Comparison of ENCODE assay signal across 1 cellular context in the genomic region with DNA sequence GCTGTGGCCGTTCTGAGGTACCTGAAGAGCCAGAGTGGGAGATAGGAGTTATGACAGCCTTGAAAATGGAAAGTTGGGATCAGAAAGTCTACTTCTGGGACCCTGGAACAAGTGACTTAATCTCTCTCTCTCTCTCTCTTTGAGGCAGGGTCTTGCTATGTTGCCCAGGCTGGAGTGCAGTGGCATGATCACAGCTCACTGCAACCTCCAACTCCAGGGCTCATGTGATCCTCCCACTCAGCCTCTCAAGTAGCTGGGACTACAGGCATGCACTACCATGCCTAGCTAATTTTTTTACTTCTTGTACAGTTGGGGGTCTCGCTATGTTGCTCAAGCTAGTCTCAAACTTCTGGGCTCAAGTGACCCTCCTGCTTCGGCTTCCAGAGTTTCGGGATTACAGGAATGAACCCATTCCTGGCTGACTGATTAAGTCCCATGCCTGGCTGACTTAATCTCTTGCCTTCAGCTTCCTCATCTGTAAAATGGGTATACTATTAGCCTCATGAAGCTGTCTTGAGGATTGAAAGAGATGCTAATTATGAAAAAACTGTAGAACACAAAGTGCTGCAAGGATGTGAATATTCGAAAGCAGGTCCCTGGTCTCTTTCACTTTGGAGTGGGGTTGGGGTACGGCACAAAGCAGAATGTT.
TF ChIP-seq lines count a peak whose summit lies in the region.

No MANE protein-coding gene starts in this region.

TF ChIP-seq in liver, 16 proteins besides CTCF, POLR2A, EP300 and RAD21 (continued from another document):
- TF ChIP-seq, protein P1, sequence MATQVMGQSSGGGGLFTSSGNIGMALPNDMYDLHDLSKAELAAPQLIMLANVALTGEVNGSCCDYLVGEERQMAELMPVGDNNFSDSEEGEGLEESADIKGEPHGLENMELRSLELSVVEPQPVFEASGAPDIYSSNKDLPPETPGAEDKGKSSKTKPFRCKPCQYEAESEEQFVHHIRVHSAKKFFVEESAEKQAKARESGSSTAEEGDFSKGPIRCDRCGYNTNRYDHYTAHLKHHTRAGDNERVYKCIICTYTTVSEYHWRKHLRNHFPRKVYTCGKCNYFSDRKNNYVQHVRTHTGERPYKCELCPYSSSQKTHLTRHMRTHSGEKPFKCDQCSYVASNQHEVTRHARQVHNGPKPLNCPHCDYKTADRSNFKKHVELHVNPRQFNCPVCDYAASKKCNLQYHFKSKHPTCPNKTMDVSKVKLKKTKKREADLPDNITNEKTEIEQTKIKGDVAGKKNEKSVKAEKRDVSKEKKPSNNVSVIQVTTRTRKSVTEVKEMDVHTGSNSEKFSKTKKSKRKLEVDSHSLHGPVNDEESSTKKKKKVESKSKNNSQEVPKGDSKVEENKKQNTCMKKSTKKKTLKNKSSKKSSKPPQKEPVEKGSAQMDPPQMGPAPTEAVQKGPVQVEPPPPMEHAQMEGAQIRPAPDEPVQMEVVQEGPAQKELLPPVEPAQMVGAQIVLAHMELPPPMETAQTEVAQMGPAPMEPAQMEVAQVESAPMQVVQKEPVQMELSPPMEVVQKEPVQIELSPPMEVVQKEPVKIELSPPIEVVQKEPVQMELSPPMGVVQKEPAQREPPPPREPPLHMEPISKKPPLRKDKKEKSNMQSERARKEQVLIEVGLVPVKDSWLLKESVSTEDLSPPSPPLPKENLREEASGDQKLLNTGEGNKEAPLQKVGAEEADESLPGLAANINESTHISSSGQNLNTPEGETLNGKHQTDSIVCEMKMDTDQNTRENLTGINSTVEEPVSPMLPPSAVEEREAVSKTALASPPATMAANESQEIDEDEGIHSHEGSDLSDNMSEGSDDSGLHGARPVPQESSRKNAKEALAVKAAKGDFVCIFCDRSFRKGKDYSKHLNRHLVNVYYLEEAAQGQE (IDR thresholded peaks at IDR 0.05), result no peak
- TF ChIP-seq JUND (IDR thresholded peaks at IDR 0.05) (no peak), GABPA (IDR thresholded peaks at IDR 0.05 in 1 of 2, conservative IDR thresholded peaks at IDR 0.05 in 1 of 2) (no peak), NR2F2 (IDR thresholded peaks at IDR 0.05) (no peak)
- TF ChIP-seq, protein P2, sequence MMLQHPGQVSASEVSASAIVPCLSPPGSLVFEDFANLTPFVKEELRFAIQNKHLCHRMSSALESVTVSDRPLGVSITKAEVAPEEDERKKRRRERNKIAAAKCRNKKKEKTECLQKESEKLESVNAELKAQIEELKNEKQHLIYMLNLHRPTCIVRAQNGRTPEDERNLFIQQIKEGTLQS (IDR thresholded peaks at IDR 0.05), result no peak
- TF ChIP-seq, protein P3, sequence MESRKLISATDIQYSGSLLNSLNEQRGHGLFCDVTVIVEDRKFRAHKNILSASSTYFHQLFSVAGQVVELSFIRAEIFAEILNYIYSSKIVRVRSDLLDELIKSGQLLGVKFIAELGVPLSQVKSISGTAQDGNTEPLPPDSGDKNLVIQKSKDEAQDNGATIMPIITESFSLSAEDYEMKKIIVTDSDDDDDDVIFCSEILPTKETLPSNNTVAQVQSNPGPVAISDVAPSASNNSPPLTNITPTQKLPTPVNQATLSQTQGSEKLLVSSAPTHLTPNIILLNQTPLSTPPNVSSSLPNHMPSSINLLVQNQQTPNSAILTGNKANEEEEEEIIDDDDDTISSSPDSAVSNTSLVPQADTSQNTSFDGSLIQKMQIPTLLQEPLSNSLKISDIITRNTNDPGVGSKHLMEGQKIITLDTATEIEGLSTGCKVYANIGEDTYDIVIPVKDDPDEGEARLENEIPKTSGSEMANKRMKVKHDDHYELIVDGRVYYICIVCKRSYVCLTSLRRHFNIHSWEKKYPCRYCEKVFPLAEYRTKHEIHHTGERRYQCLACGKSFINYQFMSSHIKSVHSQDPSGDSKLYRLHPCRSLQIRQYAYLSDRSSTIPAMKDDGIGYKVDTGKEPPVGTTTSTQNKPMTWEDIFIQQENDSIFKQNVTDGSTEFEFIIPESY (IDR thresholded peaks at IDR 0.05), result no peak
TF ChIP-seq in liver: peak in this region for 0.
